7 cellular contexts compared by ENCODE assay signal in the genomic region with DNA sequence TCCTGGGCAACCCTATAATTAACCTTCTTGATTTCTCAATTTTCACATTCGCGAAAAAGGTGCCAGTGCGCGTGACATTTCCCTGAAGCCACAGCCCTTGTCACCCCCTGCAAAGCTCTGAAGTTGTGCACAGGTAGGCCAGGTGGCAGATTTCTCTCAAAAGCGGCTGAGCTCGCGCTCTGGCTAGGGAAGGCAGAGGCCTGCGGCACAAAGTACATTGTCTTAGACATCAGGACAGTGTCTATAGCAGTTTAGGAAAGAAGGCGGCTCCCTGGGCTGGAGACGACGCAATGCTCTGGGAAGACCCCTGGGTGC. TPM values are rescaled to one million over a fixed set of nuclear protein-coding genes. Genes with fewer than 3 reads are reported as not detected.
DNase-seq lines count a peak whose midpoint lies in the region; ATAC-seq lines count a peak whose summit lies in the region.

No MANE protein-coding gene starts in this region.

- no peak for DNase-seq in immature natural killer cell
- no peak for DNase-seq in glomerular visceral epithelial cell (ENCODE audit: extremely low spot score)
- DNase-seq in NCI-H1694 treated with DMSO at 0.1 percent for 48 hours (lab: John Stamatoyannopoulos, UW): no peak

- H3K4me1 Mint-ChIP-seq in activated T-helper 17 cell treated with anti-CD3 and anti-CD28 coated beads, Interleukin-2, amount 50 U/mL, for 72 hours: peaks cover 21% of the 10 kb centered on the region
- H3K4me1 Mint-ChIP-seq in immature natural killer cell: peaks cover 38 to 57% of the 10 kb centered on the region in 2 donors

- H3K4me1 ChIP-seq in subcutaneous abdominal adipose tissue (ENCODE audit: control insufficient read depth in 5 of 5, insufficient read depth in 5 of 5, low read length in 5 of 5): peaks cover 6 to 25% (median 21%) of the 10 kb centered on the region in 5 donors

- H3K36me3 Mint-ChIP-seq in activated T-helper 17 cell treated with anti-CD3 and anti-CD28 coated beads, Interleukin-2, amount 50 U/mL, for 72 hours (ENCODE audit: low read depth): peaks cover 29% of the 10 kb centered on the region
- peaks cover 0 to 5% (median 0%) of the 10 kb centered on the region in 3 donors for H3K36me3 Mint-ChIP-seq in immature natural killer cell

- H3K27me3 Mint-ChIP-seq in activated T-helper 17 cell treated with anti-CD3 and anti-CD28 coated beads, Interleukin-2, amount 50 U/mL, for 72 hours: no peaks in the 10 kb centered on the region
- peaks cover 0 to 1% (median 0%) of the 10 kb centered on the region in 3 donors for H3K27me3 Mint-ChIP-seq in immature natural killer cell (ENCODE audit: low read depth in 3 of 3)

- peak overlapping the region; percentile 86 for H3K27ac Mint-ChIP-seq in activated T-helper 17 cell treated with anti-CD3 and anti-CD28 coated beads, Interleukin-2, amount 50 U/mL, for 72 hours
- peak overlapping the region; percentile 95 to 97 (median 96) for H3K27ac Mint-ChIP-seq in immature natural killer cell

- H3K27ac ChIP-seq in subcutaneous abdominal adipose tissue (ENCODE audit: low read depth, low read length): peak overlapping the region; percentile 55

- peak overlapping the region; percentile 82 to 99 (median 98) for H3K4me3 ChIP-seq in subcutaneous abdominal adipose tissue (ENCODE audit: low read depth in 1 of 5, low read length in 5 of 5)

- H3K27me3 ChIP-seq in subcutaneous abdominal adipose tissue (ENCODE audit: control insufficient read depth in 5 of 5, insufficient read depth in 4 of 5, low read length in 5 of 5): no peaks in the 10 kb centered on the region

- H3K9me3 Mint-ChIP-seq in activated T-helper 17 cell treated with anti-CD3 and anti-CD28 coated beads, Interleukin-2, amount 50 U/mL, for 72 hours: no peaks in the 10 kb centered on the region
- no peaks in the 10 kb centered on the region for H3K9me3 Mint-ChIP-seq in immature natural killer cell

- H3K9me3 ChIP-seq in subcutaneous abdominal adipose tissue (ENCODE audit: control insufficient read depth in 5 of 5, low read length in 5 of 5): no peaks in the 10 kb centered on the region

- ATAC-seq in GM19324 (IDR thresholded peaks at IDR 0.05; ENCODE audit: low FRiP score, unreplicated experiment): peak; percentile 27
- ATAC-seq in HG03066 (IDR thresholded peaks at IDR 0.05; ENCODE audit: low read depth, unreplicated experiment): peak; percentile 9
- ATAC-seq in activated T-helper 17 cell treated with anti-CD3 and anti-CD28 coated beads, Interleukin-2, amount 50 U/mL, for 72 hours (replicated peaks): peak; percentile 8

- H3K36me3 ChIP-seq in subcutaneous abdominal adipose tissue (ENCODE audit: control insufficient read depth in 5 of 5, insufficient read depth in 5 of 5, low read length in 5 of 5): no peaks in the 10 kb centered on the region

- H3K9ac ChIP-seq in subcutaneous abdominal adipose tissue (ENCODE audit: low read length in 5 of 5): peak overlapping the region; percentile 57 to 97 (median 90)

- H3K4me3 Mint-ChIP-seq in activated T-helper 17 cell treated with anti-CD3 and anti-CD28 coated beads, Interleukin-2, amount 50 U/mL, for 72 hours: peak overlapping the region; percentile 94
- peak overlapping the region; percentile 96 to 100 (median 99) for H3K4me3 Mint-ChIP-seq in immature natural killer cell

RNA-seq across cellular contexts. Expression of gene ZNF14, which starts 42.9 kb away (rescaled TPM):
- total RNA-seq in activated T-helper 17 cell treated with anti-CD3 and anti-CD28 coated beads, Interleukin-2, amount 50 U/mL, for 72 hours: 10 to 100 TPM in 1 of 2 donors, 1 to 10 TPM in 1; 4.7 to 10.9 TPM
- polyA plus RNA-seq in immature natural killer cell: 10 to 100 TPM in 1 of 3 donors, 1 to 10 TPM in 2; 5.4 to 14.1 (median 7.1) TPM

RNA-seq across cellular contexts. Expression of gene ZNF506, which starts 45.7 kb away (rescaled TPM):
- total RNA-seq in activated T-helper 17 cell treated with anti-CD3 and anti-CD28 coated beads, Interleukin-2, amount 50 U/mL, for 72 hours: 10 to 100 TPM; 16.1 to 58.1 TPM
- 10 to 100 TPM; 15.7 to 19.4 (median 17.1) TPM for polyA plus RNA-seq in immature natural killer cell
